23 cellular contexts compared by ENCODE assay signal in the genomic region with DNA sequence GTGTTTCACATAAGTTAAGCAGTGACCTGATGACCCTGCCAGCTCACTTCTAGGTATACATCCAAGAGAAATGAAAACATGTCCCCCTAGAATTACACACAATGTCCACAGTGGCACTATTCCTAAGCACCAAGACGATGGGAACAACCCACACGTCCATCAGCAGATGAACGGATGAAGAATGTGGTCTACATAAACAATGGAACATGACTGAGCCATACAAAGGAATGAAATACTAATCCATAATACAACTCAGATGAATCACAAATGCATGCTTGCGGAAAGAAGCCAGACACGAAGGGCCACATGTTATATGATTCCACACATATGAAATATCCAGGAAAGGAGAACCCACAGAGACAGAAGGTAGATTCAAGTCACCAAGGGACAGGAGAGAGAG. TPM values are rescaled to one million over a fixed set of nuclear protein-coding genes. Genes with fewer than 3 reads are reported as not detected.
DNase-seq lines count a peak whose midpoint lies in the region; ATAC-seq, FAIRE-seq and TF ChIP-seq lines count a peak whose summit lies in the region.
"Had no signal": no experiment of that assay in that cellular context is flagged by ENCODE, and none has a peak within 500 bp of the region (broad histone marks: within the 10 kb centered on the region; RNA-seq: fewer than 3 reads in every experiment).

No MANE protein-coding gene starts in this region.

- H3K27ac Mint-ChIP-seq in CD8-positive, alpha-beta T cell, result peak overlapping the region; percentile 85
- peak overlapping the region; percentile 38 for H3K27ac Mint-ChIP-seq in activated T-helper 2 cell treated with anti-CD3 and anti-CD28 coated beads, Interferon-gamma antibody, Interleukin-2, Interleukin-4, amounts not matched to agents 10 μg/mL and 5 μg/mL and 100 μg/mL, durations not matched to agents 14 hours and 24 hours and 36 hours
- no peak overlapping the region for H3K27ac Mint-ChIP-seq in osteocyte (ENCODE audit: unreplicated experiment)
- H3K27ac Mint-ChIP-seq: GM23338, type B pancreatic cell had no signal

- POLR2A ChIA-PET in A549 (lab: Yijun Ruan, JAX), result interaction anchor here (2.1 kb wide), 1 partner anchor 18 kb away, joined by 7 read pairs; the partner anchor contains the start of gene USP22
- POLR2A ChIA-PET in CD8-positive, alpha-beta T cell (lab: Charles Lee), result no interaction called here

- no peaks in the 10 kb centered on the region for H3K27me3 ChIP-seq in CD8-positive, alpha-beta T cell (ENCODE audit: insufficient read depth, low read length)
- H3K27me3 ChIP-seq: body of pancreas, colonic mucosa, stomach had no signal

- no peak for TF ChIP-seq POLR2A in A549 (IDR thresholded peaks at IDR 0.05; ENCODE audit: low read length)

- CTCF ChIA-PET in A549 (lab: Yijun Ruan, JAX), result interaction anchor here (1.4 kb wide), 1 partner anchor 19 kb away, joined by 5 read pairs; no protein-coding TSS in a partner anchor
- CTCF ChIA-PET in CD8-positive, alpha-beta T cell (lab: Charles Lee), result no interaction called here

- intact Hi-C loops in CD8-positive, alpha-beta T cell (cut with DNase I, micrococcal nuclease), result loop anchor here in 1 of 2 experiments (2.0 kb wide), 1 partner anchor 17 kb away; the partner anchor contains the start of gene USP22
- intact Hi-C loops in activated T-helper 2 cell treated with anti-CD3 and anti-CD28 coated beads, Interferon-gamma antibody, Interleukin-2, Interleukin-4, amounts not matched to agents 10 μg/mL and 5 μg/mL and 100 μg/mL, durations not matched to agents 14 hours and 24 hours and 36 hours (cut with micrococcal nuclease), result no loop called here

- peaks cover 72% of the 10 kb centered on the region for H3K4me1 Mint-ChIP-seq in CD8-positive, alpha-beta T cell (ENCODE audit: low read depth)
- peaks cover 42% of the 10 kb centered on the region for H3K4me1 Mint-ChIP-seq in activated T-helper 2 cell treated with anti-CD3 and anti-CD28 coated beads, Interferon-gamma antibody, Interleukin-2, Interleukin-4, amounts not matched to agents 10 μg/mL and 5 μg/mL and 100 μg/mL, durations not matched to agents 14 hours and 24 hours and 36 hours (ENCODE audit: low read depth)
- H3K4me1 Mint-ChIP-seq in osteocyte (ENCODE audit: unreplicated experiment), result peaks cover 30% of the 10 kb centered on the region

- H3K4me3 ChIP-seq in A549, result no peak overlapping the region
- H3K4me3 ChIP-seq in CD8-positive, alpha-beta T cell (ENCODE audit: low read depth, low read length), result no peak overlapping the region
- H3K4me3 ChIP-seq: body of pancreas, colonic mucosa, GM23338, stomach had no signal

- peaks cover 20% of the 10 kb centered on the region for H3K4me1 ChIP-seq in A549
- H3K4me1 ChIP-seq in CD8-positive, alpha-beta T cell (ENCODE audit: insufficient read depth, low read length), result peaks cover 32% of the 10 kb centered on the region

- H3K9me3 Mint-ChIP-seq in CD8-positive, alpha-beta T cell, result no peaks in the 10 kb centered on the region
- no peaks in the 10 kb centered on the region for H3K9me3 Mint-ChIP-seq in activated T-helper 2 cell treated with anti-CD3 and anti-CD28 coated beads, Interferon-gamma antibody, Interleukin-2, Interleukin-4, amounts not matched to agents 10 μg/mL and 5 μg/mL and 100 μg/mL, durations not matched to agents 14 hours and 24 hours and 36 hours
- H3K9me3 Mint-ChIP-seq in osteocyte (ENCODE audit: unreplicated experiment), result no peaks in the 10 kb centered on the region
- H3K9me3 Mint-ChIP-seq: GM23338, type B pancreatic cell had no signal

- peaks cover 41% of the 10 kb centered on the region for H3K36me3 ChIP-seq in CD8-positive, alpha-beta T cell (ENCODE audit: insufficient read depth, low read length)

- H3K27me3 Mint-ChIP-seq in CD8-positive, alpha-beta T cell (ENCODE audit: low read depth), result no peaks in the 10 kb centered on the region
- H3K27me3 Mint-ChIP-seq in activated T-helper 2 cell treated with anti-CD3 and anti-CD28 coated beads, Interferon-gamma antibody, Interleukin-2, Interleukin-4, amounts not matched to agents 10 μg/mL and 5 μg/mL and 100 μg/mL, durations not matched to agents 14 hours and 24 hours and 36 hours (ENCODE audit: low read depth), result no peaks in the 10 kb centered on the region
- no peaks in the 10 kb centered on the region for H3K27me3 Mint-ChIP-seq in osteocyte (ENCODE audit: unreplicated experiment)
- H3K27me3 Mint-ChIP-seq: type B pancreatic cell had no signal

- H3K4me2 ChIP-seq in A549, result no peak overlapping the region
- H3K4me2 ChIP-seq: GM23338 had no signal

- H3K4me3 Mint-ChIP-seq in CD8-positive, alpha-beta T cell, result no peak overlapping the region
- no peak overlapping the region for H3K4me3 Mint-ChIP-seq in activated T-helper 2 cell treated with anti-CD3 and anti-CD28 coated beads, Interferon-gamma antibody, Interleukin-2, Interleukin-4, amounts not matched to agents 10 μg/mL and 5 μg/mL and 100 μg/mL, durations not matched to agents 14 hours and 24 hours and 36 hours (ENCODE audit: low read depth)
- no peak overlapping the region for H3K4me3 Mint-ChIP-seq in osteocyte (ENCODE audit: unreplicated experiment)
- H3K4me3 Mint-ChIP-seq: GM23338, type B pancreatic cell had no signal

- peak; percentile 54 for FAIRE-seq in A549 (lab: Jason Lieb, UNC)
- FAIRE-seq: endometrium, HepG2 had no signal

- no peak for ATAC-seq in A549
- no peak for ATAC-seq in CD8-positive, alpha-beta T cell
- no peak for ATAC-seq in HG03378 (IDR thresholded peaks at IDR 0.05; ENCODE audit: unreplicated experiment)
- ATAC-seq: body of pancreas, GM23338, HepG2 had no signal

- H3K27ac ChIP-seq in A549, result no peak overlapping the region
- no peak overlapping the region for H3K27ac ChIP-seq in CD8-positive, alpha-beta T cell (ENCODE audit: low read depth, low read length)
- H3K27ac ChIP-seq: body of pancreas, colonic mucosa, VCaP had no signal

- no peak for TF ChIP-seq RAD21 in A549 (conservative IDR thresholded peaks at IDR 0.05 in 1 of 2, IDR thresholded peaks at IDR 0.05 in 1 of 2)

- TF ChIP-seq CTCF in A549 (IDR thresholded peaks at IDR 0.05), result no peak
- no peak for TF ChIP-seq CTCF in CD8-positive, alpha-beta T cell (IDR thresholded peaks at IDR 0.05)
- TF ChIP-seq CTCF in osteocyte (IDR thresholded peaks at IDR 0.05), result no peak

- no peaks in the 10 kb centered on the region for H3K9me3 ChIP-seq in A549
- H3K9me3 ChIP-seq in CD8-positive, alpha-beta T cell (ENCODE audit: low read length), result no peaks in the 10 kb centered on the region
- H3K9me3 ChIP-seq: body of pancreas, colonic mucosa, stomach had no signal

- H3K36me3 Mint-ChIP-seq in CD8-positive, alpha-beta T cell, result peaks cover 76% of the 10 kb centered on the region
- peaks cover 76% of the 10 kb centered on the region for H3K36me3 Mint-ChIP-seq in activated T-helper 2 cell treated with anti-CD3 and anti-CD28 coated beads, Interferon-gamma antibody, Interleukin-2, Interleukin-4, amounts not matched to agents 10 μg/mL and 5 μg/mL and 100 μg/mL, durations not matched to agents 14 hours and 24 hours and 36 hours (ENCODE audit: low read depth)
- peaks cover 22% of the 10 kb centered on the region for H3K36me3 Mint-ChIP-seq in osteocyte (ENCODE audit: unreplicated experiment)

- 89% methylated on average over 5 of the region's 5 CpGs for WGBS in A549 (ENCODE audit: missing lambda C conversion rate)

- no peak for TF ChIP-seq EP300 in A549 (IDR thresholded peaks at IDR 0.05)

- DNase-seq in A549 (ENCODE audit: low read depth in 1 of 2, low spot score in 1 of 2) (no peak), hepatic stellate cell (ENCODE audit: low spot score) (peak; percentile 40), NCI-H526 treated with DMSO at 0.1 percent for 48 hours (lab: John Stamatoyannopoulos, UW) (no peak), osteocyte (ENCODE audit: extremely low spot score, unreplicated experiment) (no peak), GM19240 (ENCODE audit: insufficient read length, low spot score) (no peak)
- DNase-seq in CD8-positive, alpha-beta T cell, result no peak
- no peak for DNase-seq in activated T-helper 2 cell treated with anti-CD3 and anti-CD28 coated beads, Interferon-gamma antibody, Interleukin-2, Interleukin-4, amounts not matched to agents 10 μg/mL and 5 μg/mL and 100 μg/mL, durations not matched to agents 14 hours and 24 hours and 36 hours (ENCODE audit: low spot score)
- DNase-seq: activated CD8-positive, alpha-beta memory T cell treated with anti-CD3 and anti-CD28 coated beads for 24 hours; body of pancreas; colonic mucosa; hippocampal formation; mammary epithelial cell; NCI-H1436; NCI-H2171; NCI-H69; Right ventricle myocardium superior; stomach had no signal

TF ChIP-seq in A549, 52 proteins besides CTCF, POLR2A, EP300 and RAD21:
- 0 out of 5 replicates have a peak, but pooled peaks of 1 of the 2 experiments have one; percentile 1 for TF ChIP-seq JUN (IDR thresholded peaks at IDR 0.05)
- no peak for TF ChIP-seq MAX (IDR thresholded peaks at IDR 0.05)
TF ChIP-seq in A549: peak in this region for 1.

RNA-seq across cellular contexts. Expression of gene USP22, which starts 17.4 kb away (rescaled TPM):
- polyA plus RNA-seq in A549 (2011; rRNA removed) (293 and 300 TPM in 2 replicates), A549 (2017; fragmentation: RNase III; extraction: RNeasy Plus Mini Kit Qiagen cat#74134 plus additional on column Dnase treatment) (130 to 141 TPM (median 134 TPM) in 3 replicates)
- polyA plus RNA-seq in A549 (2012; cell fraction: cytosol; rRNA removed), result 152 and 192 TPM in 2 replicates
- polyA plus RNA-seq in A549 (2012; cell fraction: nucleus; rRNA removed), result 274 and 304 TPM in 2 replicates
- polyA minus RNA-seq in A549 (2011; rRNA and poly(A)+ RNA removed), result 312 and 352 TPM in 2 replicates
- total RNA-seq in CD8-positive, alpha-beta T cell, result 100 to 1,000 TPM; 177 to 190 TPM
- 147 and 167 TPM in 2 replicates for total RNA-seq in activated T-helper 2 cell treated with anti-CD3 and anti-CD28 coated beads, Interferon-gamma antibody, Interleukin-2, Interleukin-4, amounts not matched to agents 10 μg/mL and 5 μg/mL and 100 μg/mL, durations not matched to agents 14 hours and 24 hours and 36 hours
- total RNA-seq in osteocyte, result 257 and 260 TPM in 2 replicates
